ENCODE assay signal across 2 cellular contexts in the genomic region with DNA sequence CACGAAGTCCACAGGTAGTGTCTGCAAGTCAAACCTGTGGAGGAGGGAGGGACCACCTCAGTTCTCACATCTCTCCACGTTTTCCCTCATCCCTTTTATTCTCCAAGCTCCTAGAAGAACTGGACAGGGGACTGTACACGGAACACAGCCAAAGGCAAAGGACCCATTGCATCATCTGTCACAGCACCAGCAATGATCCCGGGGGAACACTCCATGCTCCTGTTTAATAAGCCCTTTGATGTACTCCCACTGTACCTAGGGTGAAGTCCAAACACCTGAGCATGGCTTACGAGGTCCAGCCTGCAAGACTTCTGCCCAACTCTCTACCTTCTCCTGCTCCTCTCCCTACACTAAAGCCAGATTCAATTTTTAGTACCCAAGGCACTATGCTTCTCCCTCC.
TF ChIP-seq lines count a peak whose summit lies in the region.

No MANE protein-coding gene starts in this region.

TF ChIP-seq in WTC11, 78 proteins besides CTCF, POLR2A, EP300 and RAD21 (continued from another document):
- TF ChIP-seq, protein P1, sequence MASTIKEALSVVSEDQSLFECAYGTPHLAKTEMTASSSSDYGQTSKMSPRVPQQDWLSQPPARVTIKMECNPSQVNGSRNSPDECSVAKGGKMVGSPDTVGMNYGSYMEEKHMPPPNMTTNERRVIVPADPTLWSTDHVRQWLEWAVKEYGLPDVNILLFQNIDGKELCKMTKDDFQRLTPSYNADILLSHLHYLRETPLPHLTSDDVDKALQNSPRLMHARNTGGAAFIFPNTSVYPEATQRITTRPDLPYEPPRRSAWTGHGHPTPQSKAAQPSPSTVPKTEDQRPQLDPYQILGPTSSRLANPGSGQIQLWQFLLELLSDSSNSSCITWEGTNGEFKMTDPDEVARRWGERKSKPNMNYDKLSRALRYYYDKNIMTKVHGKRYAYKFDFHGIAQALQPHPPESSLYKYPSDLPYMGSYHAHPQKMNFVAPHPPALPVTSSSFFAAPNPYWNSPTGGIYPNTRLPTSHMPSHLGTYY (CRISPR knock-in tag; IDR thresholded peaks at IDR 0.05) = no peak
- no peak for TF ChIP-seq TP53 (CRISPR knock-in tag; IDR thresholded peaks at IDR 0.05)
- 0 out of 2 replicates have a peak, but pooled peaks have one; percentile 32 for TF ChIP-seq GABPB1 (CRISPR knock-in tag; IDR thresholded peaks at IDR 0.05)

TF ChIP-seq in liver, 16 proteins besides CTCF, POLR2A, EP300 and RAD21 (continued from another document):
- TF ChIP-seq, protein P2, sequence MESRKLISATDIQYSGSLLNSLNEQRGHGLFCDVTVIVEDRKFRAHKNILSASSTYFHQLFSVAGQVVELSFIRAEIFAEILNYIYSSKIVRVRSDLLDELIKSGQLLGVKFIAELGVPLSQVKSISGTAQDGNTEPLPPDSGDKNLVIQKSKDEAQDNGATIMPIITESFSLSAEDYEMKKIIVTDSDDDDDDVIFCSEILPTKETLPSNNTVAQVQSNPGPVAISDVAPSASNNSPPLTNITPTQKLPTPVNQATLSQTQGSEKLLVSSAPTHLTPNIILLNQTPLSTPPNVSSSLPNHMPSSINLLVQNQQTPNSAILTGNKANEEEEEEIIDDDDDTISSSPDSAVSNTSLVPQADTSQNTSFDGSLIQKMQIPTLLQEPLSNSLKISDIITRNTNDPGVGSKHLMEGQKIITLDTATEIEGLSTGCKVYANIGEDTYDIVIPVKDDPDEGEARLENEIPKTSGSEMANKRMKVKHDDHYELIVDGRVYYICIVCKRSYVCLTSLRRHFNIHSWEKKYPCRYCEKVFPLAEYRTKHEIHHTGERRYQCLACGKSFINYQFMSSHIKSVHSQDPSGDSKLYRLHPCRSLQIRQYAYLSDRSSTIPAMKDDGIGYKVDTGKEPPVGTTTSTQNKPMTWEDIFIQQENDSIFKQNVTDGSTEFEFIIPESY (IDR thresholded peaks at IDR 0.05) = no peak
- TF ChIP-seq SP1 (IDR thresholded peaks at IDR 0.05) (peak; percentile 50), HNF4A (conservative IDR thresholded peaks at IDR 0.05) (peak; percentile 14 to 91), GABPA (IDR thresholded peaks at IDR 0.05 in 1 of 2, conservative IDR thresholded peaks at IDR 0.05 in 1 of 2) (no peak), JUND (IDR thresholded peaks at IDR 0.05) (no peak)
